10 cellular contexts compared by ENCODE assay signal in genomic region chr10:70982443-70982842, GRCh38.
DNase-seq lines count a peak whose midpoint lies in the region; ATAC-seq and TF ChIP-seq lines count a peak whose summit lies in the region.
"Had no signal": no experiment of that assay in that cellular context is flagged by ENCODE, and none has a peak within 500 bp of the region (broad histone marks: within the 10 kb centered on the region; RNA-seq: fewer than 3 reads in every experiment).

No MANE protein-coding gene starts in this region.

- H3K27ac ChIP-seq in A673 (ENCODE audit: low read depth, low read length, poor library complexity, severe bottlenecking): no peak overlapping the region

- ATAC-seq in GM18907 (IDR thresholded peaks at IDR 0.05; ENCODE audit: unreplicated experiment): peak; percentile 72
- peak; percentile 63 for ATAC-seq in GM21825 (IDR thresholded peaks at IDR 0.05; ENCODE audit: unreplicated experiment)
- peak; percentile 74 for ATAC-seq in mucosa of descending colon
- ATAC-seq in GM21526 (IDR thresholded peaks at IDR 0.05; ENCODE audit: low FRiP score, unreplicated experiment): no peak

- POLR2A ChIA-PET in A673 (lab: Charles Lee; ENCODE audit: low non-redundant PET): no interaction called here

- H3K4me1 ChIP-seq in mucosa of descending colon (ENCODE audit: low read depth) (no peaks in the 10 kb centered on the region), A673 (ENCODE audit: insufficient read depth, low read length, poor library complexity, severe bottlenecking) (no peaks in the 10 kb centered on the region)

- intact Hi-C loops in mucosa of descending colon (cut with DNase I, micrococcal nuclease): no loop called here
- intact Hi-C loops in A673 (cut with micrococcal nuclease; ENCODE audit: unreplicated experiment): no loop called here

- CTCF ChIA-PET in A673 (lab: Charles Lee): no interaction called here

- peak; percentile 4 for DNase-seq in MV-4-11 (lab: John Stamatoyannopoulos, UW)
- DNase-seq in mucosa of descending colon: peak in 1 of 3 donors; percentile 21
- no peak for DNase-seq in A673 (ENCODE audit: low spot score)
- no peak for DNase-seq in KBM-7
- DNase-seq in MG63: no peak
- DNase-seq: nucleus accumbens, SK-N-SH had no signal

- H3K36me3 ChIP-seq in mucosa of descending colon (ENCODE audit: low read depth) (no peaks in the 10 kb centered on the region), A673 (ENCODE audit: insufficient read depth, low read length, poor library complexity, severe bottlenecking) (no peaks in the 10 kb centered on the region), MG63 (no peaks in the 10 kb centered on the region)

- BruUV-seq in A673 (replicated peaks; lab: Mats Ljungman, UMichigan): no TSS peak

- in situ Hi-C loops in KBM-7 (cut with MboI; ENCODE audit: low pct_unique_long_range_greater_than_20kb, low sequenced_read_pairs): no loop called here

- no peak for TF ChIP-seq CTCF in mucosa of descending colon (IDR thresholded peaks at IDR 0.05)
- no peak for TF ChIP-seq CTCF in A673 (conservative IDR thresholded peaks at IDR 0.05; ENCODE audit: low read depth, low read length)

- no peak overlapping the region for H3K4me3 ChIP-seq in mucosa of descending colon
- H3K4me3 ChIP-seq in A673 (ENCODE audit: low read depth, low read length, poor library complexity, severe bottlenecking): no peak overlapping the region
- no peak overlapping the region for H3K4me3 ChIP-seq in MG63

- no peaks in the 10 kb centered on the region for H3K27me3 ChIP-seq in A673 (replicated peaks; ENCODE audit: insufficient read depth, low read depth, low read length, poor library complexity)
- H3K27me3 ChIP-seq in MG63: no peaks in the 10 kb centered on the region

- no peaks in the 10 kb centered on the region for H3K9me3 ChIP-seq in mucosa of descending colon
- H3K9me3 ChIP-seq in A673 (ENCODE audit: low read depth, low read length, poor library complexity, severe bottlenecking): no peaks in the 10 kb centered on the region
- H3K9me3 ChIP-seq in MG63: no peaks in the 10 kb centered on the region
- H3K9me3 ChIP-seq: SK-N-SH had no signal
